16 cellular contexts compared by ENCODE assay signal in genomic region chr20:17262786-17263185, GRCh38. TPM values are rescaled to one million over a fixed set of nuclear protein-coding genes. Genes with fewer than 3 reads are reported as not detected.
A peak's percentile ranks its signal among the peaks of the same experiment; 100 is the strongest.
DNase-seq lines count a peak whose midpoint lies in the region; ATAC-seq lines count a peak whose summit lies in the region.
"Had no signal": no experiment of that assay in that cellular context is flagged by ENCODE, and none has a peak within 500 bp of the region (broad histone marks: within the 10 kb centered on the region; RNA-seq: fewer than 3 reads in every experiment).

No MANE protein-coding gene starts in this region.

- no peak overlapping the region for H3K4me3 ChIP-seq in BLaER1 treated with 17β-estradiol and CSF1 and Interleukin-3, amounts not matched to agents 10 nM and 100 nM

- no peaks in the 10 kb centered on the region for H3K4me1 Mint-ChIP-seq in activated T-cell treated with anti-CD3 and anti-CD28 coated beads, Interleukin-2, amount 50 U/mL, for 4 hours (ENCODE audit: low read depth)

- H3K36me3 ChIP-seq in BLaER1 treated with 17β-estradiol and CSF1 and Interleukin-3, amounts not matched to agents 10 nM and 100 nM = no peaks in the 10 kb centered on the region

- H3K36me3 Mint-ChIP-seq in activated T-cell treated with anti-CD3 and anti-CD28 coated beads, Interleukin-2, amount 50 U/mL, for 4 hours (ENCODE audit: insufficient read depth) = no peaks in the 10 kb centered on the region
- H3K36me3 Mint-ChIP-seq: CD8-positive, alpha-beta T cell had no signal

- peaks cover 6% of the 10 kb centered on the region for H3K9me3 Mint-ChIP-seq in activated T-cell treated with anti-CD3 and anti-CD28 coated beads, Interleukin-2, amount 50 U/mL, for 4 hours
- H3K9me3 Mint-ChIP-seq: CD8-positive, alpha-beta T cell had no signal

- H3K9me3 ChIP-seq in BLaER1 treated with 17β-estradiol and CSF1 and Interleukin-3, amounts not matched to agents 10 nM and 100 nM (replicated peaks in 1 of 11) = no peaks in the 10 kb centered on the region

- no peaks in the 10 kb centered on the region for H4K20me1 ChIP-seq in BLaER1 treated with 17β-estradiol and CSF1 and Interleukin-3, amounts not matched to agents 10 nM and 100 nM

- no peak overlapping the region for H3K9ac ChIP-seq in BLaER1 treated with 17β-estradiol and CSF1 and Interleukin-3, amounts not matched to agents 10 nM and 100 nM

- ATAC-seq in activated T-cell treated with anti-CD3 and anti-CD28 coated beads, Interleukin-2, amount 50 U/mL, for 4 hours = no peak
- ATAC-seq: CD8-positive, alpha-beta T cell had no signal

- DNase-seq in KG1 (lab: John Stamatoyannopoulos, UW) (peak; percentile 1), UCSD-AML1 (lab: John Stamatoyannopoulos, UW; ENCODE audit: unreplicated experiment) (peak; percentile 42), 8988T (no peak), NCI-H524 treated with DMSO at 0.1 percent for 48 hours (lab: John Stamatoyannopoulos, UW) (no peak), RKO (ENCODE audit: low spot score) (no peak)
- DNase-seq in activated T-cell treated with anti-CD3 and anti-CD28 coated beads, Interleukin-2, amount 50 U/mL, for 4 hours = no peak
- DNase-seq: AML-193; Calu3; CD8-positive, alpha-beta T cell; DMS53; DND-41; EL; HCEC 1CT had no signal

- peaks cover 7% of the 10 kb centered on the region for H3K27me3 Mint-ChIP-seq in activated T-cell treated with anti-CD3 and anti-CD28 coated beads, Interleukin-2, amount 50 U/mL, for 4 hours (ENCODE audit: low read depth)

- H3K4me2 ChIP-seq in BLaER1 treated with 17β-estradiol and CSF1 and Interleukin-3, amounts not matched to agents 10 nM and 100 nM = peak overlapping the region in 9 of 11 experiments; percentile 4 to 51 (median 28); a peak in 10 of 22 replicates

- no peak overlapping the region for H3K27ac ChIP-seq in BLaER1 treated with 17β-estradiol and CSF1 and Interleukin-3, amounts not matched to agents 10 nM and 100 nM

- peaks cover 0 to 9% (median 6%) of the 10 kb centered on the region in 10 experiments; a peak in 9 of 20 replicates for H3K4me1 ChIP-seq in BLaER1 treated with 17β-estradiol and CSF1 and Interleukin-3, amounts not matched to agents 10 nM and 100 nM

- no peaks in the 10 kb centered on the region for H3K27me3 ChIP-seq in BLaER1 treated with 17β-estradiol and CSF1 and Interleukin-3, amounts not matched to agents 10 nM and 100 nM

- H3K4me3 Mint-ChIP-seq in activated T-cell treated with anti-CD3 and anti-CD28 coated beads, Interleukin-2, amount 50 U/mL, for 4 hours = no peak overlapping the region
- H3K4me3 Mint-ChIP-seq: CD8-positive, alpha-beta T cell had no signal

RNA-seq across cellular contexts. Expression of gene PCSK2, which starts 35.9 kb away (rescaled TPM):
- total RNA-seq in activated T-cell treated with anti-CD3 and anti-CD28 coated beads, Interleukin-2, amount 50 U/mL, for 4 hours = not detected
- total RNA-seq: Calu3; CD8-positive, alpha-beta T cell; G401; HT-29 had no signal

Comparison
In these comparisons a context has a peak if more than half of its experiments do, and no peak if none do; other contexts are left out.
1. DNase-seq: peak in KG1 (single experiment) and UCSD-AML1 (single experiment); none in 8988T (single experiment), NCI-H524 treated with DMSO at 0.1 percent for 48 hours (single experiment), RKO (single experiment) and activated T-cell treated with anti-CD3 and anti-CD28 coated beads, Interleukin-2, amount 50 U/mL, for 4 hours (single experiment).